In the genomic region with DNA sequence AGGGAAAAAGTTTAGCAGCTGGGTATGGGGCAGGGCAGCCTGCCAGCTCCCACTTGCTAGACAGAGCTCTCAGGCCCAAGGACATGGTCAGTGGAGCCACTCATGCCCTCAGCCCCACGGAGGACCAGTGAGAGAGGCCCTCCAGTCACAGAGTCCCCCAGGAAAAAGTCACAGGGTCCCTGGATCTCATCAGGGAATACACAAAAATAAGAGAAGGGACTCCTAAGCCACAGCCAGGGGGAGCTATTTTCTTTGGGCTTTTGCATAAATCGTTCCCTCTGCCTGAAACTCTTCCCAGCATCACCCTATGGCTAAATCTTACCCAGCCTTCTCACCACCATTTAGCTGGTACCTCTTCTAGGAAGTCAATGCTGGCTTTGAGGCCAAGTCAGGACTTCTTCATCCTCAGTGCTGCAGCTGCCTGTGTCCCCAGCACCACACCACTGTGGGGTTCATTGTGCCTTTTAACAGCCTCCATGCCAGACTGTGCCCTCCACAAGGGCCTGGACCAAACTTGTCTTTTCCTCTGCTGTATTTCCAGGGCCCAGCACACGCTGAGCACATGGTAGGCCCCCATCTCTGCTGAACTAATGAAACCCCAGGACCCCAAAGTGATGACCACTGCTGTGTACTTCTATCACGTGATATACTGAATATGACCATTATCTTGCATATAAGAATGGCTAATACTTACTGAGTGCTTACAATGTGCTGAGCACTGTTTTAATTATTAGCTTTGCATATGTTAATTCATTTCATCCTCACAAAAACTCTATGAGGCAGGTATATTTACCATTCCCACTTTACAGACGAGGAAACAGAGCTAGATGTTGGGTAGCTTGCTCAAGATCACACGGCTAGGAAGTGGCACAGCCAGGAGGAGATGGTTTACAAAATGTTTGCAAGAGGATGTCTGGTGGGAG, we compare ENCODE assay signal across 8 cellular contexts. TPM values are rescaled to one million over a fixed set of nuclear protein-coding genes. Genes with fewer than 3 reads are reported as not detected.
A peak's percentile ranks its signal among the peaks of the same experiment; 100 is the strongest.
DNase-seq lines count a peak whose midpoint lies in the region; ATAC-seq, FAIRE-seq and TF ChIP-seq lines count a peak whose summit lies in the region.

No MANE protein-coding gene starts in this region.

- peaks cover 40% of the 10 kb centered on the region for H3K36me3 ChIP-seq in HUES48 (ENCODE audit: control insufficient read depth, insufficient read depth, low read length)
- H3K36me3 ChIP-seq in bronchial epithelial cell (ENCODE audit: control insufficient read depth, insufficient read depth, low read length), result peaks cover 34% of the 10 kb centered on the region
- peaks cover 45% of the 10 kb centered on the region for H3K36me3 ChIP-seq in suprapubic skin

- no peak for ATAC-seq in left lobe of liver
- ATAC-seq in HG03439 (IDR thresholded peaks at IDR 0.05; ENCODE audit: unreplicated experiment), result no peak

- peak overlapping the region; percentile 86; the same call in 1 of the 2 replicates for H3K4me3 ChIP-seq in HUES48 (ENCODE audit: low read depth, low read length)
- no peak overlapping the region for H3K4me3 ChIP-seq in bronchial epithelial cell (ENCODE audit: low read depth, low read length)
- H3K4me3 ChIP-seq in suprapubic skin, result peak overlapping the region; percentile 72

- WGBS in suprapubic skin, result 53% methylated on average over 6 of the region's 6 CpGs

- no peak for FAIRE-seq in bronchial epithelial cell (lab: Jason Lieb, UNC)

- TF ChIP-seq CTCF in bronchial epithelial cell (IDR thresholded peaks at IDR 0.05; ENCODE audit: insufficient read depth, low read length, severe bottlenecking) (peak; percentile 82), suprapubic skin (IDR thresholded peaks at IDR 0.05) (peak; percentile 32 to 60)

- TF ChIP-seq EP300 in suprapubic skin (IDR thresholded peaks at IDR 0.05), result no peak

- no peak overlapping the region for H3K9ac ChIP-seq in HUES48 (ENCODE audit: low read depth, low read length)

- TF ChIP-seq POLR2A in suprapubic skin (IDR thresholded peaks at IDR 0.05), result no peak

- peaks cover 9% of the 10 kb centered on the region; the same call in 1 of the 2 replicates for H3K4me1 ChIP-seq in HUES48 (ENCODE audit: control insufficient read depth, insufficient read depth, low read length)
- H3K4me1 ChIP-seq in suprapubic skin, result peaks cover 24% of the 10 kb centered on the region

- H3K27ac ChIP-seq in HUES48 (ENCODE audit: low read depth, low read length), result peak overlapping the region; percentile 48
- H3K27ac ChIP-seq in suprapubic skin, result no peak overlapping the region

- H3K9me3 ChIP-seq in HUES48 (ENCODE audit: control insufficient read depth, insufficient read depth, low read length) (no peaks in the 10 kb centered on the region), suprapubic skin (no peaks in the 10 kb centered on the region)

- DNase-seq in DMS 273 (lab: John Stamatoyannopoulos, UW; ENCODE audit: unreplicated experiment), result peak; percentile 90
- peak; percentile 85 for DNase-seq in OCI-M1 (lab: John Stamatoyannopoulos, UW)
- peak; percentile 62 for DNase-seq in bronchial epithelial cell (ENCODE audit: low read depth)
- DNase-seq in left lobe of liver (ENCODE audit: low spot score), result peak; percentile 44
- peak; percentile 53 to 60 for DNase-seq in suprapubic skin (ENCODE audit: low spot score in 2 of 2)
- DNase-seq in stimulated activated CD4-positive, alpha-beta T cell treated with anti-CD3 and anti-CD28 coated beads, Interleukin-12 subunit alpha, Interleukin-12 subunit beta, amount 100 ng/mL, for 4 hours, result no peak

- H3K27me3 ChIP-seq in HUES48 (ENCODE audit: control insufficient read depth, insufficient read depth, low read length) (no peaks in the 10 kb centered on the region), bronchial epithelial cell (ENCODE audit: control insufficient read depth, insufficient read depth, low read length) (no peaks in the 10 kb centered on the region), suprapubic skin (no peaks in the 10 kb centered on the region)

RNA-seq across cellular contexts. Expression of a gene that starts 2.0 kb away (rescaled TPM):
- total RNA-seq in bronchial epithelial cell (10.3 and 11.8 TPM in 2 replicates), left lobe of liver (7.6 TPM), suprapubic skin (10 to 100 TPM; 25.8 to 62.6 (median 35.1) TPM)

RNA-seq across cellular contexts. Expression of a gene that starts 35.5 kb away (rescaled TPM):
- total RNA-seq in bronchial epithelial cell (4.6 and 6.3 TPM in 2 replicates), left lobe of liver (11.2 TPM), suprapubic skin (10 to 100 TPM; 37.2 to 70.3 (median 42.4) TPM)

RNA-seq across cellular contexts. Expression of a gene that starts 38.7 kb away (rescaled TPM):
- total RNA-seq in bronchial epithelial cell (0.26 and 6.0 TPM in 2 replicates), left lobe of liver (1.6 TPM), suprapubic skin (1 to 10 TPM in 2 of 4 donors, under 1 TPM in 2; 0.30 to 1.9 (median 0.96) TPM)

RNA-seq across cellular contexts. Expression of a gene that starts 58.0 kb away (rescaled TPM):
- total RNA-seq in bronchial epithelial cell (26.9 and 37.4 TPM in 2 replicates), left lobe of liver (18.8 TPM), suprapubic skin (100 to 1,000 TPM in 1 of 4 donors, 10 to 100 TPM in 3; 49.2 to 138 (median 70.4) TPM)

RNA-seq across cellular contexts. Expression of a gene that starts 59.0 kb away (rescaled TPM):
- total RNA-seq in bronchial epithelial cell (not detected in 2 replicates), left lobe of liver (not detected), suprapubic skin (under 1 TPM in 1 of 4 donors, not detected in 3; 0.40 TPM)
